Comparison of ENCODE assay signal across 12 cellular contexts in genomic region chr10:62380002-62380401, GRCh38. TPM values are rescaled to one million over a fixed set of nuclear protein-coding genes. Genes with fewer than 3 reads are reported as not detected.
A peak's percentile ranks its signal among the peaks of the same experiment; 100 is the strongest.
DNase-seq lines count a peak whose midpoint lies in the region; ATAC-seq lines count a peak whose summit lies in the region.
"Had no signal": no experiment of that assay in that cellular context is flagged by ENCODE, and none has a peak within 500 bp of the region (broad histone marks: within the 10 kb centered on the region; RNA-seq: fewer than 3 reads in every experiment).

No MANE protein-coding gene starts in this region.

- ATAC-seq in GM19467 (IDR thresholded peaks at IDR 0.05; ENCODE audit: unreplicated experiment) (no peak), HG03457 (IDR thresholded peaks at IDR 0.05; ENCODE audit: unreplicated experiment) (no peak)

- H3K4me3 ChIP-seq in MG63, result no peak overlapping the region
- H3K4me3 ChIP-seq: esophagus muscularis mucosa, sigmoid colon had no signal

- DNase-seq in DMS53 treated with DMSO at 0.1 percent for 48 hours (lab: John Stamatoyannopoulos, UW; ENCODE audit: unreplicated experiment) (peak; percentile 86), MG63 (peak; percentile 33), astrocyte of the hippocampus (ENCODE audit: low read depth, low spot score) (peak; percentile 52), kidney tubule cell (ENCODE audit: low spot score) (peak; percentile 80), hypothalamus (lab: John Stamatoyannopoulos, UW) (no peak)
- no peak for DNase-seq in stimulated activated CD4-positive, alpha-beta T cell treated with anti-CD3 and anti-CD28 coated beads, Interleukin-4, amount 100 ng/mL, for 24 hours
- DNase-seq: activated naive CD4-positive, alpha-beta T cell treated with anti-CD3 and anti-CD28 coated beads, Interleukin-2, amount 50 U/mL, for 16 hours; DND-41; sigmoid colon had no signal

- no peaks in the 10 kb centered on the region for H3K9me3 ChIP-seq in MG63
- H3K9me3 ChIP-seq: esophagus muscularis mucosa, sigmoid colon had no signal

- H3K27me3 ChIP-seq in MG63, result no peaks in the 10 kb centered on the region
- H3K27me3 ChIP-seq: esophagus muscularis mucosa, sigmoid colon had no signal

- no peaks in the 10 kb centered on the region for H3K36me3 ChIP-seq in MG63
- H3K36me3 ChIP-seq: esophagus muscularis mucosa, sigmoid colon had no signal

RNA-seq across cellular contexts. Expression of gene ZNF365, which starts 5.8 kb away (rescaled TPM):
- total RNA-seq in MG63 (2014; rRNA removed; shearing (Covaris generic); ENCODE audit: low replicate concordance), result 0.89 and 1.5 TPM in 2 replicates

Comparison
In these comparisons a context has a peak if more than half of its experiments do, and no peak if none do; other contexts are left out.
1. DNase-seq: peak in DMS53 treated with DMSO at 0.1 percent for 48 hours (single experiment), MG63 (single experiment), astrocyte of the hippocampus (single experiment) and kidney tubule cell (single experiment); none in stimulated activated CD4-positive, alpha-beta T cell treated with anti-CD3 and anti-CD28 coated beads, Interleukin-4, amount 100 ng/mL, for 24 hours (single experiment) and hypothalamus (0 of 51).